ENCODE assay signal across 19 cellular contexts in genomic region chr11:88979641-88980040, GRCh38.
DNase-seq lines count a peak whose midpoint lies in the region; ATAC-seq and TF ChIP-seq lines count a peak whose summit lies in the region.
"Had no signal": no experiment of that assay in that cellular context is flagged by ENCODE, and none has a peak within 500 bp of the region (broad histone marks: within the 10 kb centered on the region; RNA-seq: fewer than 3 reads in every experiment).

No MANE protein-coding gene starts in this region.

- POLR2A ChIA-PET in RWPE1 (lab: Yijun Ruan, JAX; ENCODE audit: low non-redundant PET): no interaction called here

- CTCF ChIA-PET in RWPE1 (lab: Yijun Ruan, JAX): no interaction called here

- H3K4me3 ChIP-seq in fibroblast of mammary gland (ENCODE audit: control insufficient read depth, low read depth, low read length): no peak overlapping the region
- no peak overlapping the region for H3K4me3 ChIP-seq in skeletal muscle cell (ENCODE audit: low read depth, low read length)
- H3K4me3 ChIP-seq: GM12878, left ventricle myocardium inferior, psoas muscle had no signal

- peak; percentile 61 for DNase-seq in EL
- peak; percentile 4 for DNase-seq in RWPE1 (ENCODE audit: low spot score)
- DNase-seq in fibroblast of mammary gland (ENCODE audit: low read depth): peak; percentile 62
- DNase-seq in skeletal muscle cell (ENCODE audit: low read depth): peak; percentile 24
- no peak for DNase-seq in medulla oblongata (ENCODE audit: extremely low spot score)
- no peak for DNase-seq in NCI-H1105 treated with DMSO at 0.1 percent for 48 hours (lab: John Stamatoyannopoulos, UW)
- DNase-seq: activated CD4-positive, alpha-beta T cell treated with anti-CD3 and anti-CD28 coated beads for 1 hour; activated CD8-positive, alpha-beta memory T cell treated with anti-CD3 and anti-CD28 coated beads, Interleukin-2, amount 10 ng/mL, durations not matched to agents 7 days and 5 days; activated gamma-delta T cell; anterior cingulate cortex; DND-41; left ventricle myocardium inferior; naive thymus-derived CD8-positive, alpha-beta T cell; NCI-H1092 treated with DMSO at 0.1 percent for 48 hours; NCI-H2171 treated with DMSO at 0.1 percent for 48 hours; psoas muscle; T-helper 2 cell had no signal

- TF ChIP-seq CTCF in RWPE1 (conservative IDR thresholded peaks at IDR 0.05; ENCODE audit: low read depth) (no peak), fibroblast of mammary gland (conservative IDR thresholded peaks at IDR 0.05; ENCODE audit: control insufficient read depth, insufficient read depth, low read depth, low read length) (no peak)

- H3K27ac ChIP-seq in RWPE1: no peak overlapping the region
- H3K27ac ChIP-seq: left ventricle myocardium inferior, psoas muscle had no signal

- no peak for ATAC-seq in HG02678 (IDR thresholded peaks at IDR 0.05; ENCODE audit: unreplicated experiment)
- ATAC-seq: activated CD8-positive, alpha-beta memory T cell treated with anti-CD3 and anti-CD28 coated beads, Interleukin-2, amount 10 ng/mL, durations not matched to agents 7 days and 5 days; GM12878; naive thymus-derived CD8-positive, alpha-beta T cell; psoas muscle had no signal

Comparison
In these comparisons a context has a peak if more than half of its experiments do, and no peak if none do; other contexts are left out.
1. DNase-seq: peak in EL (single experiment), RWPE1 (single experiment), fibroblast of mammary gland (single experiment) and skeletal muscle cell (single experiment); none in medulla oblongata (single experiment) and NCI-H1105 treated with DMSO at 0.1 percent for 48 hours (single experiment).